ENCODE assay signal across 8 cellular contexts in genomic region chr19:47109541-47110375, GRCh38. TPM values are rescaled to one million over a fixed set of nuclear protein-coding genes. Genes with fewer than 3 reads are reported as not detected.
DNase-seq lines count a peak whose midpoint lies in the region; TF ChIP-seq lines count a peak whose summit lies in the region.

No MANE protein-coding gene starts in this region.

- H3K4me3 ChIP-seq in AG10803 (ENCODE audit: low read length) = peak overlapping the region; percentile 94
- peak overlapping the region; percentile 66 for H3K4me3 ChIP-seq in HL-60 (replicated peaks; ENCODE audit: insufficient read depth, low read length)
- peak overlapping the region; percentile 80 for H3K4me3 ChIP-seq in WI38 (ENCODE audit: low read depth, low read length)
- peak overlapping the region; percentile 89 to 98 for H3K4me3 ChIP-seq in duodenal mucosa (ENCODE audit: low read depth in 1 of 2, low read length in 2 of 2)
- peak overlapping the region; percentile 94 to 96 for H3K4me3 ChIP-seq in muscle layer of duodenum (ENCODE audit: low read depth in 1 of 2, low read length in 2 of 2)
- H3K4me3 ChIP-seq in thymus (ENCODE audit: low read length) = peak overlapping the region; percentile 99

- H3K9me3 ChIP-seq in duodenal mucosa (ENCODE audit: control insufficient read depth in 1 of 2, low read length in 2 of 2) = no peaks in the 10 kb centered on the region
- no peaks in the 10 kb centered on the region for H3K9me3 ChIP-seq in muscle layer of duodenum (ENCODE audit: control insufficient read depth in 1 of 2, low read length in 2 of 2)
- no peaks in the 10 kb centered on the region for H3K9me3 ChIP-seq in thymus (ENCODE audit: control insufficient read depth)

- no peak for TF ChIP-seq CTCF in AG10803 (conservative IDR thresholded peaks at IDR 0.05; ENCODE audit: low read length)
- TF ChIP-seq CTCF in HL-60 (IDR thresholded peaks at IDR 0.05; ENCODE audit: insufficient read depth, low read length) = no peak
- TF ChIP-seq CTCF in WI38 (IDR thresholded peaks at IDR 0.05; ENCODE audit: low read depth, low read length) = no peak

- H3K27me3 ChIP-seq in HL-60 (ENCODE audit: insufficient read depth, poor library complexity, severe bottlenecking) (no peaks in the 10 kb centered on the region), duodenal mucosa (ENCODE audit: control insufficient read depth in 1 of 2, insufficient read depth in 2 of 2, low read length in 2 of 2) (no peaks in the 10 kb centered on the region), muscle layer of duodenum (ENCODE audit: low read depth, low read length) (no peaks in the 10 kb centered on the region), thymus (ENCODE audit: control insufficient read depth, insufficient read depth) (no peaks in the 10 kb centered on the region)

- H3K27ac ChIP-seq in HL-60 (replicated peaks) = peak overlapping the region; percentile 99
- H3K27ac ChIP-seq in duodenal mucosa (ENCODE audit: low read depth, low read length) = peak overlapping the region; percentile 100
- H3K27ac ChIP-seq in muscle layer of duodenum (ENCODE audit: low read length) = peak overlapping the region; percentile 99
- peak overlapping the region; percentile 64 for H3K27ac ChIP-seq in thymus (ENCODE audit: low read depth)

- DNase-seq in AG10803 (ENCODE audit: low read depth) = peak; percentile 47
- DNase-seq in HL-60 (ENCODE audit: low read depth in 1 of 2, low spot score in 1 of 2) = peak; percentile 54 to 85
- no peak for DNase-seq in HK-2 (ENCODE audit: unreplicated experiment)
- no peak for DNase-seq in ecto neural progenitor cell (ENCODE audit: low spot score)

- H3K4me1 ChIP-seq in duodenal mucosa (ENCODE audit: control insufficient read depth in 1 of 2, insufficient read depth in 2 of 2, low read length in 2 of 2) (peaks cover 39 to 60% of the 10 kb centered on the region in 2 donors), muscle layer of duodenum (ENCODE audit: control insufficient read depth in 1 of 2, insufficient read depth in 2 of 2, low read length in 2 of 2) (peaks cover 37 to 52% of the 10 kb centered on the region in 2 donors), thymus (ENCODE audit: control insufficient read depth, insufficient read depth, low read length) (peaks cover 22% of the 10 kb centered on the region)

- 13% methylated on average over 15 of the region's 15 CpGs for WGBS in thymus

- peak overlapping the region; percentile 95 to 100 for H3K9ac ChIP-seq in duodenal mucosa (ENCODE audit: low read depth in 1 of 2, low read length in 2 of 2)

- peaks cover 0 to 7% of the 10 kb centered on the region in 2 donors for H3K36me3 ChIP-seq in duodenal mucosa (ENCODE audit: control insufficient read depth in 1 of 2, insufficient read depth in 2 of 2, low read length in 2 of 2)
- H3K36me3 ChIP-seq in muscle layer of duodenum (ENCODE audit: control insufficient read depth in 1 of 2, insufficient read depth in 2 of 2, low read length in 2 of 2) = peaks cover 0 to 27% of the 10 kb centered on the region in 2 donors
- peaks cover 23% of the 10 kb centered on the region for H3K36me3 ChIP-seq in thymus (ENCODE audit: control insufficient read depth, insufficient read depth)

RNA-seq across cellular contexts. Expression of gene ZC3H4, which starts 3.8 kb away (rescaled TPM):
- 14.3 TPM for polyA plus RNA-seq in thymus

RNA-seq across cellular contexts. Expression of gene SAE1, which starts 20.9 kb away (rescaled TPM):
- 40.5 TPM for polyA plus RNA-seq in thymus

Comparison
In these comparisons a context has a peak if more than half of its experiments do, and no peak if none do; other contexts are left out.
1. DNase-seq: peak in AG10803 (single experiment) and HL-60 (2 of 2); none in HK-2 (single experiment) and ecto neural progenitor cell (single experiment).
2. Peak in every context shown above with its lines, with median percentiles within 50 percentile points of each other: H3K4me3 ChIP-seq and H3K27ac ChIP-seq.